In genomic region chr9:16515879-16516289, GRCh38 we compare ENCODE assay signal across 13 cellular contexts.
DNase-seq lines count a peak whose midpoint lies in the region; ATAC-seq and TF ChIP-seq lines count a peak whose summit lies in the region.
"Had no signal": no experiment of that assay in that cellular context is flagged by ENCODE, and none has a peak within 500 bp of the region (broad histone marks: within the 10 kb centered on the region; RNA-seq: fewer than 3 reads in every experiment).

No MANE protein-coding gene starts in this region.

- H3K36me3 Mint-ChIP-seq in activated naive CD8-positive, alpha-beta T cell treated with anti-CD3 and anti-CD28 coated beads, Interleukin-2, amount 50 U/mL, for 24 hours (ENCODE audit: low read depth): no peaks in the 10 kb centered on the region
- H3K36me3 Mint-ChIP-seq: IgD-negative memory B cell had no signal

- H3K27ac ChIP-seq in left lung (peak overlapping the region in 1 of 2 donors; percentile 8), thyroid gland (peak overlapping the region; percentile 80 to 86 (median 83))
- H3K27ac ChIP-seq: 22Rv1 had no signal

- TF ChIP-seq CTCF in left lung (IDR thresholded peaks at IDR 0.05) (no peak), thyroid gland (IDR thresholded peaks at IDR 0.05) (no peak)

- H3K27me3 ChIP-seq in left lung: no peaks in the 10 kb centered on the region
- H3K27me3 ChIP-seq in thyroid gland: no peaks in the 10 kb centered on the region
- H3K27me3 ChIP-seq: Peyer's patch had no signal

- TF ChIP-seq POLR2A in thyroid gland (IDR thresholded peaks at IDR 0.05): peak in 1 of 2 donors; percentile 36

- WGBS in thyroid gland, 2 donors: 19 to 33% methylated on average over 3 of the region's 3 CpGs

- H3K9me3 ChIP-seq in left lung (no peaks in the 10 kb centered on the region), thyroid gland (no peaks in the 10 kb centered on the region)
- H3K9me3 ChIP-seq: Peyer's patch had no signal

- H3K9me3 Mint-ChIP-seq in activated naive CD8-positive, alpha-beta T cell treated with anti-CD3 and anti-CD28 coated beads, Interleukin-2, amount 50 U/mL, for 24 hours: no peaks in the 10 kb centered on the region

- peak; percentile 67 for ATAC-seq in left lung
- ATAC-seq in activated naive CD8-positive, alpha-beta T cell treated with anti-CD3 and anti-CD28 coated beads, Interleukin-2, amount 50 U/mL, for 24 hours: no peak
- ATAC-seq: GM12878 had no signal

- H3K27me3 Mint-ChIP-seq in activated naive CD8-positive, alpha-beta T cell treated with anti-CD3 and anti-CD28 coated beads, Interleukin-2, amount 50 U/mL, for 24 hours: no peaks in the 10 kb centered on the region
- H3K27me3 Mint-ChIP-seq: IgD-negative memory B cell had no signal

- H3K27ac Mint-ChIP-seq in activated naive CD8-positive, alpha-beta T cell treated with anti-CD3 and anti-CD28 coated beads, Interleukin-2, amount 50 U/mL, for 24 hours: no peak overlapping the region
- H3K27ac Mint-ChIP-seq: IgD-negative memory B cell had no signal

- DNase-seq in DMS 273 (lab: John Stamatoyannopoulos, UW; ENCODE audit: unreplicated experiment): peak; percentile 42
- no peak for DNase-seq in DMS 273 treated with DMSO at 0.1 percent for 48 hours (lab: John Stamatoyannopoulos, UW)
- peak; percentile 77 for DNase-seq in dermis blood vessel endothelial cell
- no peak for DNase-seq in left lung
- peak; percentile 72 to 75 for DNase-seq in thyroid gland
- DNase-seq in activated CD8-positive, alpha-beta memory T cell treated with anti-CD3 and anti-CD28 coated beads for 24 hours: no peak
- no peak for DNase-seq in NCI-H510A treated with DMSO at 0.1 percent for 48 hours (lab: John Stamatoyannopoulos, UW)
- no peak for DNase-seq in activated naive CD8-positive, alpha-beta T cell treated with anti-CD3 and anti-CD28 coated beads, Interleukin-2, amount 50 U/mL, for 24 hours
- DNase-seq: activated T-cell treated with anti-CD3 and anti-CD28 coated beads, Interleukin-2, amount 50 U/mL, for 1 hour; Peyer's patch had no signal

- no peak overlapping the region for H3K4me3 Mint-ChIP-seq in activated naive CD8-positive, alpha-beta T cell treated with anti-CD3 and anti-CD28 coated beads, Interleukin-2, amount 50 U/mL, for 24 hours
- H3K4me3 Mint-ChIP-seq: IgD-negative memory B cell had no signal

- no peaks in the 10 kb centered on the region for H3K4me1 Mint-ChIP-seq in activated naive CD8-positive, alpha-beta T cell treated with anti-CD3 and anti-CD28 coated beads, Interleukin-2, amount 50 U/mL, for 24 hours
- H3K4me1 Mint-ChIP-seq: IgD-negative memory B cell had no signal

- intact Hi-C loops in left lung (cut with DNase I): no loop called here
- intact Hi-C loops in thyroid gland (cut with DNase I): no loop called here

- H3K36me3 ChIP-seq in left lung (no peaks in the 10 kb centered on the region), thyroid gland (no peaks in the 10 kb centered on the region)
- H3K36me3 ChIP-seq: Peyer's patch had no signal

- H3K4me3 ChIP-seq in left lung (no peak overlapping the region), thyroid gland (replicated peaks in 1 of 3) (no peak overlapping the region)
- H3K4me3 ChIP-seq: GM12878, Peyer's patch had no signal

- no peaks in the 10 kb centered on the region for H3K4me1 ChIP-seq in left lung
- peaks cover 16 to 30% of the 10 kb centered on the region in 2 donors for H3K4me1 ChIP-seq in thyroid gland
- H3K4me1 ChIP-seq: Peyer's patch had no signal

Comparison
In these comparisons a context has a peak if more than half of its experiments do, and no peak if none do; other contexts are left out.
1. DNase-seq: peak in DMS 273 (single experiment), dermis blood vessel endothelial cell (single experiment) and thyroid gland (2 of 2); none in DMS 273 treated with DMSO at 0.1 percent for 48 hours (single experiment), left lung (0 of 2), activated CD8-positive, alpha-beta memory T cell treated with anti-CD3 and anti-CD28 coated beads for 24 hours (single experiment), NCI-H510A treated with DMSO at 0.1 percent for 48 hours (single experiment) and activated naive CD8-positive, alpha-beta T cell treated with anti-CD3 and anti-CD28 coated beads, Interleukin-2, amount 50 U/mL, for 24 hours (single experiment).